35 cellular contexts compared by ENCODE assay signal in the genomic region with DNA sequence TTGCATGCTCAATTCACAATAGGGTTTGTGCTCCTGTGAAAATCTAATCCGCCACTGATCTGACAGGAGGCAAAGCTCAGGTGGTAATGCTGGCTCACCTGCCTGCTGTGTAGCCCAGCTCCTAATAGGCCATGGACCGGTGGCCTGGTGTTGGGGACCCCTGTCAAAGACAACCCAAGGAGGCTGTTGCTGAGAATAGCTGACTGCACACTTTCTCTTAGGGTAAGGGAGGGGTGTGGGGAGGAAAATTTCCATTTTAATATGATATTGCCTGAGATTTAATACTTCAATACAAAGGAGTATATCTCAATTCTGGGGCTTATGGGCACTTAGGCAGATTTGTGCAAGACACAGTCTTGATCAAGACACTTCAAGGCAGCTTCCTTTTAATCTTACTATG.
"Had no signal": no experiment of that assay in that cellular context is flagged by ENCODE, and none has a peak within 500 bp of the region (broad histone marks: within the 10 kb centered on the region; RNA-seq: fewer than 3 reads in every experiment).

No MANE protein-coding gene starts in this region.

- DNase-seq: activated B cell treated with CpG ODN at 0.5 μM for 24 hours; activated CD4-positive, alpha-beta memory T cell treated with anti-CD3 and anti-CD28 coated beads, Interleukin-2, amount 10 ng/mL, durations not matched to agents 7 days and 5 days; activated CD4-positive, alpha-beta T cell treated with anti-CD3 and anti-CD28 coated beads for 1 hour; activated CD4-positive, alpha-beta T cell treated with anti-CD3 and anti-CD28 coated beads for 36 hours; activated CD4-positive, alpha-beta T cell treated with anti-CD3 and anti-CD28 coated beads for 48 hours; activated CD4-positive, alpha-beta T cell treated with anti-CD3 and anti-CD28 coated beads, Interleukin-2, amount 10 ng/mL, durations not matched to agents 7 days and 5 days; activated CD4-positive, alpha-beta T cell treated with anti-CD3 and anti-CD28 coated beads, Interleukin-2, amount 50 U/mL, for 48 hours; activated CD8-positive, alpha-beta memory T cell treated with anti-CD3 and anti-CD28 coated beads for 24 hours; activated CD8-positive, alpha-beta memory T cell treated with anti-CD3 and anti-CD28 coated beads, Interleukin-2, amount 10 ng/mL, durations not matched to agents 7 days and 5 days; activated CD8-positive, alpha-beta T cell treated with anti-CD3 and anti-CD28 coated beads, Interleukin-2, amount 10 ng/mL, durations not matched to agents 7 days and 5 days; activated effector memory CD4-positive, alpha-beta T cell treated with anti-CD3 and anti-CD28 coated beads, Interleukin-2, amount 50 U/mL, for 16 hours; activated gamma-delta T cell treated with Interleukin-2 at 50 U/mL for 16 hours; activated naive CD4-positive, alpha-beta T cell; activated naive CD4-positive, alpha-beta T cell treated with anti-CD3 and anti-CD28 coated beads for 36 hours; activated naive CD4-positive, alpha-beta T cell treated with anti-CD3 and anti-CD28 coated beads, Interleukin-2, amount 50 U/mL, for 16 hours; activated naive CD8-positive, alpha-beta T cell treated with anti-CD3 and anti-CD28 coated beads for 36 hours; activated T-cell treated with anti-CD3 and anti-CD28 coated beads for 4 hours; activated T-cell treated with anti-CD3 and anti-CD28 coated beads, Interleukin-2, amount 50 U/mL, for 1 hour; activated T-cell treated with anti-CD3 and anti-CD28 coated beads, Interleukin-2, amount 50 U/mL, for 4 hours; activated T-cell treated with anti-CD3 and anti-CD28 coated beads, Interleukin-2, amount 50 U/mL, for 72 hours; adrenal gland; amniotic stem cell; aorta; body of pancreas; brain microvascular endothelial cell; central memory CD4-positive, alpha-beta T cell; T-helper 1 cell; T-helper 2 cell; T-helper 9 cell had no signal

- H3K27me3 ChIP-seq: adrenal gland, body of pancreas, brain microvascular endothelial cell, breast epithelium had no signal

- H3K27ac ChIP-seq: adrenal gland, body of pancreas, brain microvascular endothelial cell, breast epithelium, VCaP had no signal

- H3K36me3 ChIP-seq: adrenal gland, brain microvascular endothelial cell, breast epithelium had no signal

- FAIRE-seq: astrocyte, TTC549 had no signal

- H3K4me3 ChIP-seq: adrenal gland, body of pancreas, breast epithelium had no signal

- H3K4me1 ChIP-seq: adrenal gland, body of pancreas, breast epithelium had no signal

- ATAC-seq: activated CD4-positive, alpha-beta T cell treated with anti-CD3 and anti-CD28 coated beads for 36 hours; activated CD8-positive, alpha-beta memory T cell treated with anti-CD3 and anti-CD28 coated beads, Interleukin-2, amount 10 ng/mL, durations not matched to agents 7 days and 5 days; activated CD8-positive, alpha-beta T cell treated with anti-CD3 and anti-CD28 coated beads, Interleukin-2, amount 10 ng/mL, durations not matched to agents 7 days and 5 days; activated naive CD4-positive, alpha-beta T cell treated with anti-CD3 and anti-CD28 coated beads, Interleukin-2, amount 50 U/mL, for 72 hours; activated T-cell treated with anti-CD3 and anti-CD28 coated beads, Interleukin-2, amount 50 U/mL, for 4 hours; activated T-cell treated with anti-CD3 and anti-CD28 coated beads, Interleukin-2, amount 50 U/mL, for 72 hours; activated T-helper 17 cell treated with anti-CD3 and anti-CD28 coated beads, Interleukin-2, amount 50 U/mL, for 72 hours; body of pancreas had no signal

- H3K9me3 ChIP-seq: adrenal gland, body of pancreas, breast epithelium had no signal
